In the genomic region with DNA sequence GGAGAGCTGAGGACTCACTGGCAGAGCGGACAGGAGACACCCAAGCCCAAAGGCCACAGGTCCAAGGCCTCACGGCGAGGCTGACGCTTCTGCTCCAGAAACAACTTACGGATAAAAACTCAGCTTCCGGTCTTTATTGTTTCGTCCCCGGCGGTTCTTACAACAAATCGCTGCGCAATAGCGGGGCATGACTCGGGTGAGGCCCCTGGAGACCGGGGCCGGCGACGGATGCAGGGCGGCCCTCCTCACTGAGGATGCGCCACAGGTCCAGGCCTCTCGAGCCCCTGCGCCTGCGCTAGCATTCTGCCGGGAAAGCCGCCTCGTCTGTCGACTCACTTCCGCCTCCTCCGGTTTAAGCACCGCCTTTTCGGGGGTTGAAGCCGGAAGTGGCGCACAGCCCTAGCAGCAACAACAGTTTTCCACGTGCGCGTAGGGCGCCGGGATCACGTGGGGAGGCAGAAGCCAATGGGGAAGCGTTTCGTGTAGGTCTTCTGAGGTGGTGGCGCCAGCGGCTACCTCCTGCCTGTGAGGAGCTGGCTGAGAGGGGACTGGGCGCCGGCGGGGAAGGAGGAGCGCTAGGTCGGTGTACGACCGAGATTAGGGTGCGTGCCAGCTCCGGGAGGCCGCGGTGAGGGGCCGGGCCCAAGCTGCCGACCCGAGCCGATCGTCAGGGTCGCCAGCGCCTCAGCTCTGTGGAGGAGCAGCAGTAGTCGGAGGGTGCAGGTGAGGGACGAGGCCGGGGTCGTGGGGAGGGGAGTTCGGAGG, we compare ENCODE assay signal across 8 cellular contexts. TPM values are rescaled to one million over a fixed set of nuclear protein-coding genes. Genes with fewer than 3 reads are reported as not detected.
A peak's percentile ranks its signal among the peaks of the same experiment; 100 is the strongest.
DNase-seq lines count a peak whose midpoint lies in the region; ATAC-seq, FAIRE-seq and TF ChIP-seq lines count a peak whose summit lies in the region.

A gene (plus strand): TSS at position 494 of the 765 bp plus-strand sequence. CDS start 1,853 bp downstream, outside the sequence.
A gene with protein sequence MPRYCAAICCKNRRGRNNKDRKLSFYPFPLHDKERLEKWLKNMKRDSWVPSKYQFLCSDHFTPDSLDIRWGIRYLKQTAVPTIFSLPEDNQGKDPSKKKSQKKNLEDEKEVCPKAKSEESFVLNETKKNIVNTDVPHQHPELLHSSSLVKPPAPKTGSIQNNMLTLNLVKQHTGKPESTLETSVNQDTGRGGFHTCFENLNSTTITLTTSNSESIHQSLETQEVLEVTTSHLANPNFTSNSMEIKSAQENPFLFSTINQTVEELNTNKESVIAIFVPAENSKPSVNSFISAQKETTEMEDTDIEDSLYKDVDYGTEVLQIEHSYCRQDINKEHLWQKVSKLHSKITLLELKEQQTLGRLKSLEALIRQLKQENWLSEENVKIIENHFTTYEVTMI (minus strand): TSS at position 326 of the 765 bp plus-strand sequence. CDS start 137 bp downstream, at position 189.

- H3K27me3 ChIP-seq in adrenal gland (no peaks in the 10 kb centered on the region), trophoblast cell (ENCODE audit: insufficient read depth, low read length) (no peaks in the 10 kb centered on the region), transverse colon (no peaks in the 10 kb centered on the region)

- H2BK12ac ChIP-seq in trophoblast cell (ENCODE audit: low read length), result no peak within 1 kb of the TSS

- no peaks in the 10 kb centered on the region for H3K9me3 Mint-ChIP-seq in T-cell

- H3K79me2 ChIP-seq in trophoblast cell (ENCODE audit: control insufficient read depth, insufficient read depth, low read length, poor library complexity), result peaks cover 13% of the 10 kb centered on the region

- peak within 1 kb of the TSS; percentile 92 for H4K8ac ChIP-seq in trophoblast cell (ENCODE audit: low read depth, low read length)

- H3K4me3 ChIP-seq in adrenal gland (peak within 1 kb of the TSS; percentile 57 to 90 (median 82)), trophoblast cell (ENCODE audit: low read depth, low read length) (peak within 1 kb of the TSS; percentile 94), transverse colon (peak within 1 kb of the TSS; percentile 72 to 92 (median 84))

- H3K18ac ChIP-seq in trophoblast cell (ENCODE audit: low read length), result peak within 1 kb of the TSS; percentile 86

- H2BK5ac ChIP-seq in trophoblast cell (ENCODE audit: low read depth, low read length, poor library complexity), result peak within 1 kb of the TSS; percentile 69

- intact Hi-C loops in adrenal gland (cut with DNase I), result no loop called here
- intact Hi-C loops in cardiac septum (cut with DNase I), result loop anchor here (1.0 kb wide), 1 partner anchor 43 kb away; a partner anchor contains a TSS
- intact Hi-C loops in transverse colon (cut with DNase I; ENCODE audit: low total_unique reads), result loop anchor here (5.0 kb wide), 1 partner anchor 42 kb away; a partner anchor contains a TSS

- H3K4me1 ChIP-seq in adrenal gland (replicated peaks in 1 of 2) (peaks cover 14 to 63% of the 10 kb centered on the region in 2 donors), trophoblast cell (ENCODE audit: control insufficient read depth in 1 of 2, insufficient read depth in 2 of 2, low read length in 2 of 2) (no peaks in the 10 kb centered on the region), transverse colon (peaks cover 6 to 46% (median 28%) of the 10 kb centered on the region in 4 donors)

- TF ChIP-seq CTCF in adrenal gland (IDR thresholded peaks at IDR 0.05) (peak in 2 of 6 experiments; percentile 1 to 9), transverse colon (IDR thresholded peaks at IDR 0.05) (peak in 1 of 5 experiments; percentile 8)

- POLR2A ChIA-PET in T-cell (lab: Charles Lee), result interaction anchor here (0.5 to 4.7 kb wide), 15 partner anchors 10 to 1930 kb away, joined by 3 to 56 read pairs (median 4); a partner anchor contains a TSS

- no peaks in the 10 kb centered on the region for H3K27me3 Mint-ChIP-seq in T-cell

- peak within 1 kb of the TSS; percentile 90 for H3K9ac ChIP-seq in trophoblast cell (ENCODE audit: low read length)

- in situ Hi-C loops in transverse colon (cut with MboI; ENCODE audit: low pct_ligation_motif_present in 1 of 4, low pct_unique_long_range_greater_than_20kb in 1 of 4, low sequenced_read_pairs in 3 of 4), result loop anchor here in 1 of 4 donors (10.0 kb wide), 1 partner anchor 45 kb away; a partner anchor contains a TSS

- peak within 1 kb of the TSS; percentile 87 for H2AFZ ChIP-seq in trophoblast cell (ENCODE audit: insufficient read depth, low read length, poor library complexity)

- ATAC-seq in HG02840 (IDR thresholded peaks at IDR 0.05; ENCODE audit: low FRiP score, unreplicated experiment), result peak; percentile 97
- peak; percentile 89 to 93 (median 91) for ATAC-seq in T-cell (replicated peaks in 1 of 4)

- peak; percentile 99 for FAIRE-seq in GM12891 (lab: Jason Lieb, UNC)

- H3K79me1 ChIP-seq in trophoblast cell (ENCODE audit: low read length), result peaks cover 13% of the 10 kb centered on the region

- peak within 1 kb of the TSS; percentile 93 to 99 (median 98) for H3K27ac ChIP-seq in adrenal gland
- peak within 1 kb of the TSS; percentile 85 for H3K27ac ChIP-seq in trophoblast cell (ENCODE audit: low read depth, low read length)
- H3K27ac ChIP-seq in transverse colon, result peak within 1 kb of the TSS; percentile 96 to 98 (median 98)

- H3K36me3 Mint-ChIP-seq in T-cell, result peaks cover 28% of the 10 kb centered on the region

- H3K27ac Mint-ChIP-seq in T-cell, result peak within 1 kb of the TSS; percentile 99 to 100

- H3K14ac ChIP-seq in trophoblast cell (ENCODE audit: low read length), result peak within 1 kb of the TSS; percentile 96

- peaks cover 64 to 74% (median 66%) of the 10 kb centered on the region in 3 donors for H3K4me1 Mint-ChIP-seq in T-cell

- peak within 1 kb of the TSS; percentile 94 to 97 (median 96) for H3K4me3 Mint-ChIP-seq in T-cell

- H3K9me3 ChIP-seq in adrenal gland (replicated peaks in 1 of 3) (no peaks in the 10 kb centered on the region), trophoblast cell (ENCODE audit: insufficient read depth, low read depth, low read length) (no peaks in the 10 kb centered on the region), transverse colon (no peaks in the 10 kb centered on the region)

- peak; percentile 86 for TF ChIP-seq POLR2A in GM12891 (IDR thresholded peaks at IDR 0.05; ENCODE audit: low read depth, low read length)
- peak; percentile 93 to 100 for TF ChIP-seq POLR2A in adrenal gland (IDR thresholded peaks at IDR 0.05)
- TF ChIP-seq POLR2A in transverse colon (IDR thresholded peaks at IDR 0.05), result peak; percentile 97

- H2BK120ac ChIP-seq in trophoblast cell (ENCODE audit: insufficient read depth, low read length, poor library complexity), result peak within 1 kb of the TSS; percentile 81

- peak within 1 kb of the TSS; percentile 94 for H3K4me2 ChIP-seq in trophoblast cell (ENCODE audit: low read length)

- no peak within 1 kb of the TSS for H3K23ac ChIP-seq in trophoblast cell (ENCODE audit: low read length)

- DNase-seq in GM12891 (ENCODE audit: insufficient read length, low spot score) (peak; percentile 88), NCI-H1436 treated with DMSO at 0.1 percent for 48 hours (lab: John Stamatoyannopoulos, UW) (peak; percentile 94), T-cell (peak; percentile 96 to 100 (median 100)), adrenal gland (peak; percentile 99 to 100 (median 100)), cardiac septum (ENCODE audit: low spot score) (peak; percentile 100), trophoblast cell (peak; percentile 100), transverse colon (peak; percentile 99)

- peak within 1 kb of the TSS; percentile 67 for H2AK5ac ChIP-seq in trophoblast cell (ENCODE audit: low read length)

- peak within 1 kb of the TSS; percentile 50 for H3K4ac ChIP-seq in trophoblast cell (ENCODE audit: low read depth, low read length)

- H4K12ac ChIP-seq in trophoblast cell (ENCODE audit: low read depth, low read length), result peak within 1 kb of the TSS; percentile 89

- TF ChIP-seq EP300 in transverse colon (IDR thresholded peaks at IDR 0.05; ENCODE audit: low read depth), result no peak

- H4K91ac ChIP-seq in trophoblast cell (ENCODE audit: low read depth, low read length), result peak within 1 kb of the TSS; percentile 89

- WGBS in adrenal gland, 4 donors, result 0 to 1% (median 0%) methylated on average over 28 to 65 of the region's 65 CpGs
- WGBS in trophoblast cell (ENCODE audit: extremely low coverage, insufficient coverage, insufficient read length), result no CpG with 5 or more reads among the region's 65 CpGs
- WGBS in transverse colon (ENCODE audit: low coverage in 1 of 2), 2 donors, result 1% methylated on average over 60 of the region's 65 CpGs; no CpG with 5 or more reads in 1 of the 2 donors

- peaks cover 0 to 16% of the 10 kb centered on the region in 2 donors for H3K36me3 ChIP-seq in adrenal gland (replicated peaks in 1 of 2)
- H3K36me3 ChIP-seq in trophoblast cell (ENCODE audit: control insufficient read depth in 1 of 2, insufficient read depth in 2 of 2, low read length in 2 of 2), result peaks cover 0 to 1% of the 10 kb centered on the region in 2 experiments
- H3K36me3 ChIP-seq in transverse colon, result peaks cover 0 to 21% (median 3%) of the 10 kb centered on the region in 4 donors

- CTCF ChIA-PET in T-cell (lab: Charles Lee), result interaction anchor here (0.6 to 1.8 kb wide), 4 partner anchors 10 to 52 kb away, joined by 3 to 8 read pairs (median 4); a partner anchor contains a TSS

TF ChIP-seq in GM12891, 5 proteins besides CTCF, POLR2A, EP300 and RAD21:
- TF ChIP-seq SPI1 (IDR thresholded peaks at IDR 0.05; ENCODE audit: low read depth, low read length) (peak; percentile 63), PAX5 (IDR thresholded peaks at IDR 0.05; ENCODE audit: insufficient read depth, low read length, severe bottlenecking) (no peak), TAF1 (IDR thresholded peaks at IDR 0.05; ENCODE audit: low read depth, low read length) (peak; percentile 75), POLR2AphosphoS5 (IDR thresholded peaks at IDR 0.05; ENCODE audit: low read depth, low read length) (peak; percentile 66), POU2F2 (IDR thresholded peaks at IDR 0.05; ENCODE audit: low read depth, low read length) (0 out of 2 replicates have a peak, but pooled peaks have one; percentile 52)

RNA-seq across cellular contexts. Expression of the first gene that starts in this region (rescaled TPM):
- polyA plus RNA-seq in GM12891 (2012; ENCODE audit: low read depth, missing spikeins), result 7.7 TPM
- total RNA-seq in T-cell (10 to 100 TPM; 20.5 to 60.8 (median 27.9) TPM), adrenal gland (100 to 1,000 TPM in 1 of 8 donors, 10 to 100 TPM in 7; 21.6 to 157 (median 45.5) TPM), cardiac septum (38.0 TPM), transverse colon (10 to 100 TPM in 2 of 4 donors, 1 to 10 TPM in 2; 2.8 to 28.3 (median 14.4) TPM)
- 100 to 1,000 TPM in 1 of 3 donors, 1 to 10 TPM in 2; 8.4 to 175 (median 9.0) TPM for polyA plus RNA-seq in adrenal gland
- 135 and 142 TPM in 2 replicates for polyA plus RNA-seq in trophoblast cell (2013)

RNA-seq across cellular contexts. Expression of the second gene that starts in this region (rescaled TPM):
- polyA plus RNA-seq in GM12891 (2012; ENCODE audit: low read depth, missing spikeins), result 6.6 TPM
- 10 to 100 TPM; 20.8 to 38.7 (median 36.1) TPM for total RNA-seq in T-cell
- total RNA-seq in adrenal gland, result 10 to 100 TPM; 16.6 to 35.6 (median 26.7) TPM
- 10 to 100 TPM in 1 of 3 donors, 1 to 10 TPM in 2; 5.9 to 58.3 (median 7.3) TPM for polyA plus RNA-seq in adrenal gland
- 25.4 TPM for total RNA-seq in cardiac septum
- 21.4 and 21.9 TPM in 2 replicates for polyA plus RNA-seq in trophoblast cell (2013)
- 10 to 100 TPM in 2 of 4 donors, 1 to 10 TPM in 2; 2.2 to 19.1 (median 12.8) TPM for total RNA-seq in transverse colon

Comparison
In these comparisons a context has a peak if more than half of its experiments do, and no peak if none do; other contexts are left out.
1. Peak in every context shown above with its lines: DNase-seq, ATAC-seq, H3K4me3 ChIP-seq and H3K27ac ChIP-seq.
2. intact Hi-C loops: an anchor here in cardiac septum (1.0 kb wide) and transverse colon (5.0 kb wide); none called in adrenal gland.